11 cellular contexts compared by ENCODE assay signal in the genomic region with DNA sequence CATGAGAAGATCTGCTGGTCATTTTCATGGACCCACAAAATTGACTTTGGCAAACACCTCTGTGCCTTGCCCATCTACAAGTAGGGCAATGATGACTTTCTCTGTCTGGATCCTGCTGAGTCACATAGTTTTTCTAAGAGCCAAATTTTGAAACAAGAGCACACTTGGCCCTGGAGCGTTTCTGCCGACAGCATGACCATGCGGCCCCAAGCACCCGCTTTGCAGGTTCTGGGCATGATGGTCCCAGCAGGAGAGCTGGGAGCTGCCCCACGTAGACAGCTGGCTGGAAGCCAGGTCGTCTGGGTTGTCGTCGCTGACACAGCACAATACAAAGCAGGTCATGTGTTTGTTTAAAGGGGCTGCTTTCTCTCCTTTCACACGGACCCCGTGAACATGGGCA.
A peak's percentile ranks its signal among the peaks of the same experiment; 100 is the strongest.
DNase-seq lines count a peak whose midpoint lies in the region; ATAC-seq and TF ChIP-seq lines count a peak whose summit lies in the region.
"Had no signal": no experiment of that assay in that cellular context is flagged by ENCODE, and none has a peak within 500 bp of the region (broad histone marks: within the 10 kb centered on the region; RNA-seq: fewer than 3 reads in every experiment).

No MANE protein-coding gene starts in this region.

- H3K4me3 ChIP-seq in vagina: no peak overlapping the region

- peaks cover 27% of the 10 kb centered on the region for H3K4me1 Mint-ChIP-seq in stimulated activated effector memory CD8-positive, alpha-beta T cell treated with anti-CD3 and anti-CD28 coated beads, Interleukin-12 subunit alpha, Interleukin-12 subunit beta, amount 100 ng/mL, for 72 hours

- H3K4me1 ChIP-seq in vagina: peaks cover 23% of the 10 kb centered on the region

- H3K4me3 Mint-ChIP-seq in stimulated activated effector memory CD8-positive, alpha-beta T cell treated with anti-CD3 and anti-CD28 coated beads, Interleukin-12 subunit alpha, Interleukin-12 subunit beta, amount 100 ng/mL, for 72 hours: no peak overlapping the region

- ATAC-seq in Right ventricle myocardium superior (ENCODE audit: poor library complexity): peak; percentile 67
- no peak for ATAC-seq in stimulated activated effector memory CD8-positive, alpha-beta T cell treated with anti-CD3 and anti-CD28 coated beads, Interleukin-12 subunit alpha, Interleukin-12 subunit beta, amount 100 ng/mL, for 72 hours

- intact Hi-C loops in Right ventricle myocardium superior (cut with DNase I) (no loop called here), cardiac septum (cut with DNase I) (no loop called here), vagina (cut with DNase I) (no loop called here)

- no peaks in the 10 kb centered on the region for H3K36me3 ChIP-seq in vagina

- H3K36me3 Mint-ChIP-seq in stimulated activated effector memory CD8-positive, alpha-beta T cell treated with anti-CD3 and anti-CD28 coated beads, Interleukin-12 subunit alpha, Interleukin-12 subunit beta, amount 100 ng/mL, for 72 hours: no peaks in the 10 kb centered on the region

- no peaks in the 10 kb centered on the region for H3K9me3 ChIP-seq in vagina

- H3K27ac ChIP-seq in vagina: peak overlapping the region; percentile 11

- no peak for TF ChIP-seq POLR2A in vagina (IDR thresholded peaks at IDR 0.05)

- no peak for TF ChIP-seq CTCF in vagina (IDR thresholded peaks at IDR 0.05)

- DNase-seq in Right ventricle myocardium superior (no peak), cardiac septum (ENCODE audit: low spot score) (no peak), NCI-H748 treated with DMSO at 0.1 percent for 48 hours (lab: John Stamatoyannopoulos, UW) (peak; percentile 46), fibroblast of the conjunctiva (ENCODE audit: low read depth) (peak; percentile 24), vagina (ENCODE audit: extremely low spot score in 2 of 2) (no peak), NCI-H524 treated with DMSO at 0.1 percent for 48 hours (lab: John Stamatoyannopoulos, UW) (no peak), SIG-M5 treated with dmso at 0.1 percent for 504 hours (lab: John Stamatoyannopoulos, UW; ENCODE audit: unreplicated experiment) (no peak)
- no peak for DNase-seq in stimulated activated effector memory CD8-positive, alpha-beta T cell treated with anti-CD3 and anti-CD28 coated beads, Interleukin-12 subunit alpha, Interleukin-12 subunit beta, amount 100 ng/mL, for 72 hours (ENCODE audit: low spot score in 2 of 2)
- DNase-seq: activated naive CD4-positive, alpha-beta T cell treated with anti-CD3 and anti-CD28 coated beads, Interleukin-2, amount 50 U/mL, for 16 hours; dermis blood vessel endothelial cell; NCI-H446 had no signal

- no peak overlapping the region for H3K27ac Mint-ChIP-seq in stimulated activated effector memory CD8-positive, alpha-beta T cell treated with anti-CD3 and anti-CD28 coated beads, Interleukin-12 subunit alpha, Interleukin-12 subunit beta, amount 100 ng/mL, for 72 hours

- H3K9me3 Mint-ChIP-seq in stimulated activated effector memory CD8-positive, alpha-beta T cell treated with anti-CD3 and anti-CD28 coated beads, Interleukin-12 subunit alpha, Interleukin-12 subunit beta, amount 100 ng/mL, for 72 hours: no peaks in the 10 kb centered on the region

- H3K27me3 ChIP-seq in vagina: no peaks in the 10 kb centered on the region

Comparison
In these comparisons a context has a peak if more than half of its experiments do, and no peak if none do; other contexts are left out.
1. DNase-seq: peak in NCI-H748 treated with DMSO at 0.1 percent for 48 hours (single experiment) and fibroblast of the conjunctiva (single experiment); none in Right ventricle myocardium superior (single experiment), cardiac septum (single experiment), vagina (0 of 2), NCI-H524 treated with DMSO at 0.1 percent for 48 hours (single experiment), stimulated activated effector memory CD8-positive, alpha-beta T cell treated with anti-CD3 and anti-CD28 coated beads, Interleukin-12 subunit alpha, Interleukin-12 subunit beta, amount 100 ng/mL, for 72 hours (0 of 2) and SIG-M5 treated with dmso at 0.1 percent for 504 hours (single experiment).